Comparison of ENCODE assay signal across 12 cellular contexts in genomic region chr1:67264899-67265298, GRCh38. TPM values are rescaled to one million over a fixed set of nuclear protein-coding genes. Genes with fewer than 3 reads are reported as not detected.
DNase-seq lines count a peak whose midpoint lies in the region; ATAC-seq and TF ChIP-seq lines count a peak whose summit lies in the region.
"Had no signal": no experiment of that assay in that cellular context is flagged by ENCODE, and none has a peak within 500 bp of the region (broad histone marks: within the 10 kb centered on the region; RNA-seq: fewer than 3 reads in every experiment).

No MANE protein-coding gene starts in this region.

- no peak overlapping the region for H3K4me3 ChIP-seq in CD8-positive, alpha-beta T cell (ENCODE audit: low read depth, low read length)
- no peak overlapping the region for H3K4me3 ChIP-seq in breast epithelium
- H3K4me3 ChIP-seq in body of pancreas: no peak overlapping the region
- H3K4me3 ChIP-seq: dorsolateral prefrontal cortex had no signal

- H3K4me3 Mint-ChIP-seq in CD8-positive, alpha-beta T cell: peak overlapping the region; percentile 73

- intact Hi-C loops in CD8-positive, alpha-beta T cell (cut with DNase I, micrococcal nuclease): no loop called here
- intact Hi-C loops in breast epithelium (cut with DNase I; ENCODE audit: low total_unique reads) (no loop called here), body of pancreas (cut with DNase I) (no loop called here)

- no peaks in the 10 kb centered on the region for H3K27me3 ChIP-seq in CD8-positive, alpha-beta T cell (ENCODE audit: insufficient read depth, low read length)
- H3K27me3 ChIP-seq in breast epithelium (no peaks in the 10 kb centered on the region), body of pancreas (no peaks in the 10 kb centered on the region)
- H3K27me3 ChIP-seq: foreskin keratinocyte had no signal

- TF ChIP-seq POLR2A in breast epithelium (IDR thresholded peaks at IDR 0.05) (no peak), body of pancreas (IDR thresholded peaks at IDR 0.05) (no peak)

- H3K36me3 Mint-ChIP-seq in CD8-positive, alpha-beta T cell: no peaks in the 10 kb centered on the region

- POLR2A ChIA-PET in CD8-positive, alpha-beta T cell (lab: Charles Lee): no interaction called here

- TF ChIP-seq CTCF in CD8-positive, alpha-beta T cell (IDR thresholded peaks at IDR 0.05): no peak
- TF ChIP-seq CTCF in breast epithelium (IDR thresholded peaks at IDR 0.05) (no peak), body of pancreas (IDR thresholded peaks at IDR 0.05) (no peak)

- no peaks in the 10 kb centered on the region for H3K9me3 Mint-ChIP-seq in CD8-positive, alpha-beta T cell

- no peak overlapping the region for H3K27ac ChIP-seq in CD8-positive, alpha-beta T cell (ENCODE audit: low read depth, low read length)
- H3K27ac ChIP-seq in breast epithelium (no peak overlapping the region), body of pancreas (no peak overlapping the region)
- H3K27ac ChIP-seq: dorsolateral prefrontal cortex, foreskin keratinocyte had no signal

- whole genome bisulfite sequencing in body of pancreas, 2 donors: 61 to 79% methylated on average over 3 of the region's 3 CpGs

- H3K27ac Mint-ChIP-seq in CD8-positive, alpha-beta T cell: peak overlapping the region; percentile 75

- no peak for ATAC-seq in CD8-positive, alpha-beta T cell
- ATAC-seq in GM18508 (IDR thresholded peaks at IDR 0.05; ENCODE audit: insufficient read depth, unreplicated experiment): peak; percentile 60
- ATAC-seq in HG03280 (IDR thresholded peaks at IDR 0.05; ENCODE audit: unreplicated experiment): peak; percentile 66
- no peak for ATAC-seq in body of pancreas
- ATAC-seq: foreskin keratinocyte, SK-N-SH treated with all-trans-retinoic acid at 6 μM for 48 hours had no signal

- CTCF ChIA-PET in CD8-positive, alpha-beta T cell (lab: Charles Lee): no interaction called here

- no peak for DNase-seq in CD8-positive, alpha-beta T cell
- DNase-seq in dermis blood vessel endothelial cell (peak; percentile 25), NCI-H1436 (lab: John Stamatoyannopoulos, UW) (no peak), NCI-H748 (lab: John Stamatoyannopoulos, UW; ENCODE audit: unreplicated experiment) (no peak), breast epithelium (ENCODE audit: low spot score in 2 of 2) (no peak), body of pancreas (no peak)
- DNase-seq: dorsolateral prefrontal cortex, foreskin keratinocyte, NCI-H187 treated with DMSO at 0.1 percent for 48 hours had no signal

- peaks cover 17% of the 10 kb centered on the region for H3K4me1 ChIP-seq in CD8-positive, alpha-beta T cell (ENCODE audit: insufficient read depth, low read length)
- no peaks in the 10 kb centered on the region for H3K4me1 ChIP-seq in breast epithelium
- H3K4me1 ChIP-seq in body of pancreas: no peaks in the 10 kb centered on the region
- H3K4me1 ChIP-seq: foreskin keratinocyte had no signal

- no peaks in the 10 kb centered on the region for H3K36me3 ChIP-seq in CD8-positive, alpha-beta T cell (ENCODE audit: insufficient read depth, low read length)
- no peaks in the 10 kb centered on the region for H3K36me3 ChIP-seq in breast epithelium
- H3K36me3 ChIP-seq in body of pancreas (replicated peaks in 1 of 2; ENCODE audit: insufficient read depth in 1 of 2, low read depth in 2 of 2): no peaks in the 10 kb centered on the region

- no peaks in the 10 kb centered on the region for H3K27me3 Mint-ChIP-seq in CD8-positive, alpha-beta T cell (ENCODE audit: low read depth)

- no peaks in the 10 kb centered on the region for H3K9me3 ChIP-seq in CD8-positive, alpha-beta T cell (ENCODE audit: low read length)
- H3K9me3 ChIP-seq in breast epithelium (no peaks in the 10 kb centered on the region), body of pancreas (no peaks in the 10 kb centered on the region)

- peaks cover 30% of the 10 kb centered on the region for H3K4me1 Mint-ChIP-seq in CD8-positive, alpha-beta T cell (ENCODE audit: low read depth)

RNA-seq across cellular contexts. Expression of gene IL12RB2, which starts 42.8 kb away (rescaled TPM):
- total RNA-seq in CD8-positive, alpha-beta T cell: 1 to 10 TPM; 1.5 to 2.2 TPM
- total RNA-seq in dermis blood vessel endothelial cell: not detected in 2 replicates
- total RNA-seq in breast epithelium: 1 to 10 TPM in 1 of 3 donors, under 1 TPM in 2; 0.33 to 5.1 (median 0.59) TPM
- total RNA-seq in body of pancreas: 1 to 10 TPM; 1.3 to 3.3 TPM

Comparison
In these comparisons a context has a peak if more than half of its experiments do, and no peak if none do; other contexts are left out.
1. ATAC-seq: peak in GM18508 (single experiment) and HG03280 (single experiment); none in CD8-positive, alpha-beta T cell (single experiment) and body of pancreas (single experiment).